ENCODE assay signal across 15 cellular contexts in the genomic region with DNA sequence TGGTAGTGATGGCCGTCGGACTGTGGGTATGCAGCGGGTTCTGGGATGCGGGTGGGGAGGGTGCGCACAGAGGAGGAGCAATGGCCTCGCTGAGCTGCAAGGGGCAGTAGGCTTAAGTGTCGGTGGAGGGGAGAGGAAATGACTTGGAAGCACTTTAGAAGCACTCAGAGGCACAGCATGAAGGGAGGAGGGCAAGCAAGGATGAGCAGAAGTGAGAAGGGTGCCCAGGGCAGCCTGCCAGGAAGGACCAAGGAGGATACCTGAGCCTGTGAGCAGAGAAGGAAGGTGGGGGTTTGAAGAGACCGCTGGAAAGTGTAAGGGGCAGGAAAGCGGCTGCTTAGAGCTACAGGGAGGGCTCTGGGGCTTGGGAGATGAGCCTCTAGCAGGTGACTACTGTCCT. TPM values are rescaled to one million over a fixed set of nuclear protein-coding genes. Genes with fewer than 3 reads are reported as not detected.
DNase-seq lines count a peak whose midpoint lies in the region; ATAC-seq and TF ChIP-seq lines count a peak whose summit lies in the region.
"Had no signal": no experiment of that assay in that cellular context is flagged by ENCODE, and none has a peak within 500 bp of the region (broad histone marks: within the 10 kb centered on the region; RNA-seq: fewer than 3 reads in every experiment).

No MANE protein-coding gene starts in this region.

- intact Hi-C loops in mammary epithelial cell (cut with micrococcal nuclease) (no loop called here), mucosa of descending colon (cut with DNase I, micrococcal nuclease) (no loop called here)

- in situ Hi-C loops in mammary epithelial cell (cut with MboI; ENCODE audit: low sequenced_read_pairs in 2 of 2), result no loop called here

- ATAC-seq in mucosa of descending colon (peak; percentile 12), GM19463 (IDR thresholded peaks at IDR 0.05; ENCODE audit: unreplicated experiment) (no peak)
- ATAC-seq: K562 had no signal

- peaks cover 0 to 6% (median 0%) of the 10 kb centered on the region in 3 donors for H3K36me3 Mint-ChIP-seq in CD8-positive, alpha-beta memory T cell
- H3K36me3 Mint-ChIP-seq: CD14-positive monocyte had no signal

- WGBS in mammary epithelial cell (ENCODE audit: low coverage, missing lambda C conversion rate), result 88% methylated on average over 9 of the region's 9 CpGs
- WGBS in suprapubic skin, result 59% methylated on average over 9 of the region's 9 CpGs

- H3K36me3 ChIP-seq in mammary epithelial cell (ENCODE audit: insufficient read depth, low read length) (no peaks in the 10 kb centered on the region), mucosa of descending colon (ENCODE audit: low read depth) (no peaks in the 10 kb centered on the region), suprapubic skin (no peaks in the 10 kb centered on the region)
- no peaks in the 10 kb centered on the region for H3K36me3 ChIP-seq in CD8-positive, alpha-beta memory T cell (ENCODE audit: insufficient read depth, low read length)

- H3K27ac ChIP-seq in mammary epithelial cell (ENCODE audit: insufficient read depth, low read depth, low read length) (no peak overlapping the region), suprapubic skin (peak overlapping the region; percentile 32)
- H3K27ac ChIP-seq in CD8-positive, alpha-beta memory T cell (ENCODE audit: low read depth, low read length), result no peak overlapping the region
- H3K27ac ChIP-seq: A549 had no signal

- H3K9me3 ChIP-seq in mammary epithelial cell (replicated peaks; ENCODE audit: insufficient read depth, low read length), result no peaks in the 10 kb centered on the region
- no peaks in the 10 kb centered on the region for H3K9me3 ChIP-seq in mucosa of descending colon
- no peaks in the 10 kb centered on the region for H3K9me3 ChIP-seq in suprapubic skin
- no peaks in the 10 kb centered on the region for H3K9me3 ChIP-seq in CD8-positive, alpha-beta memory T cell (ENCODE audit: low read length)
- H3K9me3 ChIP-seq: A549 had no signal

- H2AFZ ChIP-seq in mammary epithelial cell (ENCODE audit: low read depth, low read length), result no peak overlapping the region

- peak overlapping the region in 1 of 8 donors; percentile 94 for H3K27ac Mint-ChIP-seq in CD8-positive, alpha-beta memory T cell
- H3K27ac Mint-ChIP-seq: HFFc6 had no signal

- no peaks in the 10 kb centered on the region for H3K4me1 Mint-ChIP-seq in CD8-positive, alpha-beta memory T cell
- H3K4me1 Mint-ChIP-seq: CD14-positive monocyte had no signal

- DNase-seq in NCI-H345 (lab: John Stamatoyannopoulos, UW) (peak; percentile 34), NCI-H345 treated with DMSO at 0.1 percent for 48 hours (lab: John Stamatoyannopoulos, UW; ENCODE audit: unreplicated experiment) (no peak), mammary epithelial cell (no peak), mucosa of descending colon (peak; percentile 48 to 61 (median 52)), suprapubic skin (ENCODE audit: low spot score in 2 of 2) (no peak), DMS114 treated with DMSO at 0.1 percent for 48 hours (lab: John Stamatoyannopoulos, UW; ENCODE audit: unreplicated experiment) (no peak)
- no peak for DNase-seq in CD8-positive, alpha-beta memory T cell
- DNase-seq: DND-41, HFFc6, NCI-H2171, SW 1271 had no signal

- no peak for TF ChIP-seq CTCF in mammary epithelial cell (conservative IDR thresholded peaks at IDR 0.05 in 1 of 2, IDR thresholded peaks at IDR 0.05 in 1 of 2; ENCODE audit: extremely low read depth in 1 of 2, insufficient read depth in 1 of 2, low read depth in 1 of 2, low read length in 2 of 2)
- no peak for TF ChIP-seq CTCF in mucosa of descending colon (IDR thresholded peaks at IDR 0.05)
- no peak for TF ChIP-seq CTCF in suprapubic skin (IDR thresholded peaks at IDR 0.05)

- no peaks in the 10 kb centered on the region for H3K9me3 Mint-ChIP-seq in CD8-positive, alpha-beta memory T cell
- H3K9me3 Mint-ChIP-seq: CD14-positive monocyte, HFFc6 had no signal

- no peak overlapping the region for H3K4me3 ChIP-seq in mammary epithelial cell (replicated peaks in 1 of 3; ENCODE audit: insufficient read depth in 1 of 3, low read depth in 2 of 3, low read length in 3 of 3)
- H3K4me3 ChIP-seq in mucosa of descending colon, result no peak overlapping the region
- H3K4me3 ChIP-seq in suprapubic skin, result no peak overlapping the region
- no peak overlapping the region for H3K4me3 ChIP-seq in CD8-positive, alpha-beta memory T cell (ENCODE audit: low read length)
- H3K4me3 ChIP-seq: A549, K562 had no signal

- no TSS peak for BruUV-seq in mammary epithelial cell (replicated peaks; lab: Mats Ljungman, UMichigan)

- H3K27me3 ChIP-seq in mammary epithelial cell (ENCODE audit: insufficient read depth, low read length), result no peaks in the 10 kb centered on the region
- peaks cover 9% of the 10 kb centered on the region for H3K27me3 ChIP-seq in suprapubic skin
- H3K27me3 ChIP-seq in CD8-positive, alpha-beta memory T cell (ENCODE audit: insufficient read depth, low read length, poor library complexity, severe bottlenecking), result no peaks in the 10 kb centered on the region

- no peaks in the 10 kb centered on the region for H3K79me2 ChIP-seq in mammary epithelial cell (ENCODE audit: insufficient read depth, low read length)

- H3K4me3 Mint-ChIP-seq in CD8-positive, alpha-beta memory T cell, result no peak overlapping the region
- H3K4me3 Mint-ChIP-seq: HFFc6 had no signal

- H4K20me1 ChIP-seq in mammary epithelial cell (ENCODE audit: insufficient read depth, low read length), result no peaks in the 10 kb centered on the region

- CTCF ChIA-PET in mammary epithelial cell (lab: Charles Lee; ENCODE audit: low non-redundant PET), result interaction anchor here (0.8 kb wide), 1 partner anchor 73 kb away, joined by 3 read pairs; no protein-coding TSS in a partner anchor
- CTCF ChIA-PET in CD8-positive, alpha-beta memory T cell (lab: Charles Lee), result no interaction called here

- H3K4me1 ChIP-seq in mammary epithelial cell (ENCODE audit: insufficient read depth, low read length) (peaks cover 10% of the 10 kb centered on the region), mucosa of descending colon (ENCODE audit: low read depth) (no peaks in the 10 kb centered on the region), suprapubic skin (peaks cover 34% of the 10 kb centered on the region)
- no peaks in the 10 kb centered on the region for H3K4me1 ChIP-seq in CD8-positive, alpha-beta memory T cell (ENCODE audit: insufficient read depth, low read length)
- H3K4me1 ChIP-seq: A549 had no signal

- no peak for TF ChIP-seq EP300 in suprapubic skin (IDR thresholded peaks at IDR 0.05)

- peak overlapping the region; percentile 4 for H3K4me2 ChIP-seq in mammary epithelial cell (ENCODE audit: insufficient read depth, low read depth, low read length)
- H3K4me2 ChIP-seq: A549 had no signal

- dilution Hi-C loops in mammary epithelial cell (cut with HindIII; ENCODE audit: low sequenced_read_pairs), result no loop called here

- H3K9ac ChIP-seq in mammary epithelial cell (ENCODE audit: insufficient read depth, low read length), result no peak overlapping the region

- no peak for TF ChIP-seq POLR2A in suprapubic skin (IDR thresholded peaks at IDR 0.05)

- peaks cover 29 to 69% of the 10 kb centered on the region in 2 donors for H3K27me3 Mint-ChIP-seq in CD8-positive, alpha-beta memory T cell

- POLR2A ChIA-PET in CD8-positive, alpha-beta memory T cell (lab: Charles Lee), result no interaction called here

RNA-seq across cellular contexts. Expression of a gene that starts 0.3 kb away (rescaled TPM):
- total RNA-seq in mammary epithelial cell, result under 1 TPM; 0.17 to 0.66 TPM
- polyA plus RNA-seq in mammary epithelial cell, result 7.3 TPM
- 23.2 TPM for polyA minus RNA-seq in mammary epithelial cell
- total RNA-seq in mucosa of descending colon, result 100 to 1,000 TPM in 1 of 3 donors, 10 to 100 TPM in 2; 25.8 to 105 (median 27.9) TPM
- 10 to 100 TPM; 11.1 to 31.3 (median 22.3) TPM for total RNA-seq in suprapubic skin
- total RNA-seq in CD8-positive, alpha-beta memory T cell, result not detected
- polyA plus RNA-seq in CD8-positive, alpha-beta memory T cell, result not detected
- total RNA-seq: HFFc6, K562 had no signal
- polyA plus RNA-seq: CD14-positive monocyte, K562 had no signal

Comparison
In these comparisons a context has a peak if more than half of its experiments do, and no peak if none do; other contexts are left out.
1. DNase-seq: peak in NCI-H345 (single experiment) and mucosa of descending colon (3 of 3); none in NCI-H345 treated with DMSO at 0.1 percent for 48 hours (single experiment), mammary epithelial cell (single experiment), suprapubic skin (0 of 2), DMS114 treated with DMSO at 0.1 percent for 48 hours (single experiment) and CD8-positive, alpha-beta memory T cell (0 of 5).
2. RNA of a gene that starts 0.3 kb away (total RNA-seq): 11.1 to 31.3 TPM in suprapubic skin and 25.8 to 105 TPM in mucosa of descending colon; 0.17 to 0.66 TPM in mammary epithelial cell and not detected in CD8-positive, alpha-beta memory T cell; every median in the first group is over 4 times any median in the second.